ENCODE assay signal across 12 cellular contexts in the genomic region with DNA sequence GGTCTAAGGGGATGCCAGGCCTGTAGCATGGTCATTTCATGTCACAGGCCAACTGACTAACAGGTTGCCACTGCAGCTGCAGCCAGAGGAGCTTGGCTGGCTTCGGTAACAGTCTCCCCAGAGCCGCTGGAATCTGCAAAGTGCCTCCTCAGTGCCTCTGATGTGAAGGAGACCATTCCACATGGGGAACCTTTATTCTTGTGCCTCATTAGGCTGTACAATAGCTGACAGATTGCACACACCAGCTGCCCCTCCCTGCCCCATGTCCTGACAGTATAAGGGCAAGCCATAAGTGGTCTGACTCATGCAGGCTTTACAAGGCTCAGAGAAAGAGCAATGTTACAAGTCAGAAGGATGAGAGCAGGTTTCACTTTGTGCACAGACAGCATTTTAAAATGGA.
DNase-seq lines count a peak whose midpoint lies in the region; ATAC-seq and TF ChIP-seq lines count a peak whose summit lies in the region.
"Had no signal": no experiment of that assay in that cellular context is flagged by ENCODE, and none has a peak within 500 bp of the region (broad histone marks: within the 10 kb centered on the region; RNA-seq: fewer than 3 reads in every experiment).

No MANE protein-coding gene starts in this region.

- no peak overlapping the region for H3K4me3 ChIP-seq in prostate gland
- H3K4me3 ChIP-seq: left ventricle myocardium inferior had no signal

- H3K27me3 Mint-ChIP-seq in stimulated activated naive CD8-positive, alpha-beta T cell treated with anti-CD3 and anti-CD28 coated beads, Interleukin-15, amount 100 ng/mL, for 72 hours = no peaks in the 10 kb centered on the region
- H3K27me3 Mint-ChIP-seq: CD4-positive, CD25-positive, alpha-beta regulatory T cell had no signal

- TF ChIP-seq CTCF in foreskin keratinocyte (conservative IDR thresholded peaks at IDR 0.05) (no peak), prostate gland (IDR thresholded peaks at IDR 0.05) (no peak)

- no peaks in the 10 kb centered on the region for H3K36me3 ChIP-seq in prostate gland
- H3K36me3 ChIP-seq: left ventricle myocardium inferior had no signal

- H3K27ac Mint-ChIP-seq in stimulated activated naive CD8-positive, alpha-beta T cell treated with anti-CD3 and anti-CD28 coated beads, Interleukin-15, amount 100 ng/mL, for 72 hours = no peak overlapping the region
- H3K27ac Mint-ChIP-seq: CD4-positive, CD25-positive, alpha-beta regulatory T cell had no signal

- no peak overlapping the region for H3K4me3 Mint-ChIP-seq in stimulated activated naive CD8-positive, alpha-beta T cell treated with anti-CD3 and anti-CD28 coated beads, Interleukin-15, amount 100 ng/mL, for 72 hours
- H3K4me3 Mint-ChIP-seq: CD4-positive, CD25-positive, alpha-beta regulatory T cell had no signal

- peak; percentile 65 for ATAC-seq in stimulated activated naive CD8-positive, alpha-beta T cell treated with anti-CD3 and anti-CD28 coated beads, Interleukin-15, Interleukin-2, amounts not matched to agents 100 U/mL and 50 U/mL, for 24 hours
- ATAC-seq in stimulated activated naive CD8-positive, alpha-beta T cell treated with anti-CD3 and anti-CD28 coated beads, Interleukin-15, amount 100 ng/mL, for 72 hours = no peak
- ATAC-seq in foreskin keratinocyte (peak; percentile 93), GM19324 (IDR thresholded peaks at IDR 0.05; ENCODE audit: low FRiP score, unreplicated experiment) (no peak), GM21786 (IDR thresholded peaks at IDR 0.05; ENCODE audit: unreplicated experiment) (no peak)

- intact Hi-C loops in prostate gland (cut with DNase I) = no loop called here

- no peak for TF ChIP-seq POLR2A in prostate gland (IDR thresholded peaks at IDR 0.05)

- POLR2A ChIA-PET in HEK293T (lab: Yijun Ruan, JAX) = no interaction called here

- H3K27me3 ChIP-seq in foreskin keratinocyte (peaks cover 8% of the 10 kb centered on the region), prostate gland (replicated peaks; ENCODE audit: insufficient read depth) (no peaks in the 10 kb centered on the region)

- H3K27ac ChIP-seq in foreskin keratinocyte (no peak overlapping the region), prostate gland (no peak overlapping the region)
- H3K27ac ChIP-seq: left ventricle myocardium inferior had no signal

- H3K9me3 Mint-ChIP-seq in stimulated activated naive CD8-positive, alpha-beta T cell treated with anti-CD3 and anti-CD28 coated beads, Interleukin-15, amount 100 ng/mL, for 72 hours = no peaks in the 10 kb centered on the region

- CTCF ChIA-PET in HEK293T (lab: Yijun Ruan, JAX) = no interaction called here

- DNase-seq in stimulated activated naive CD8-positive, alpha-beta T cell treated with anti-CD3 and anti-CD28 coated beads, Interleukin-15, Interleukin-2, amounts not matched to agents 100 U/mL and 50 U/mL, for 24 hours = no peak
- DNase-seq in stimulated activated naive CD8-positive, alpha-beta T cell treated with anti-CD3 and anti-CD28 coated beads, Interleukin-15, amount 100 ng/mL, for 72 hours = no peak
- DNase-seq in RKO (ENCODE audit: low spot score) (peak; percentile 34), foreskin keratinocyte (peak; percentile 24 to 62), HEK293T (ENCODE audit: extremely low spot score) (no peak), prostate gland (ENCODE audit: low spot score) (no peak)
- DNase-seq: CD4-positive, CD25-positive, alpha-beta regulatory T cell; Karpas-422; left ventricle myocardium inferior; stimulated activated CD4-positive, alpha-beta T cell treated with anti-CD3 and anti-CD28 coated beads, Interleukin-2, amount 100 ng/mL, for 24 hours had no signal

- H3K4me1 ChIP-seq in foreskin keratinocyte (no peaks in the 10 kb centered on the region), prostate gland (replicated peaks) (no peaks in the 10 kb centered on the region)
- H3K4me1 ChIP-seq: left ventricle myocardium inferior had no signal

- H3K4me1 Mint-ChIP-seq in stimulated activated naive CD8-positive, alpha-beta T cell treated with anti-CD3 and anti-CD28 coated beads, Interleukin-15, amount 100 ng/mL, for 72 hours = no peaks in the 10 kb centered on the region
- H3K4me1 Mint-ChIP-seq: CD4-positive, CD25-positive, alpha-beta regulatory T cell had no signal

- WGBS in prostate gland = 71% methylated on average over 2 of the region's 2 CpGs

- no peaks in the 10 kb centered on the region for H3K9me3 ChIP-seq in prostate gland

TF ChIP-seq in HEK293T, 16 proteins besides CTCF, POLR2A, EP300 and RAD21:
- no peak for TF ChIP-seq SUZ12 (IDR thresholded peaks at IDR 0.05)
- no peak for TF ChIP-seq FOXA1 (IDR thresholded peaks at IDR 0.05)
- no peak for TF ChIP-seq ZNF384 (IDR thresholded peaks at IDR 0.05)
- no peak for TF ChIP-seq HDGF (IDR thresholded peaks at IDR 0.05; ENCODE audit: borderline replicate concordance)
- TF ChIP-seq ARNT (IDR thresholded peaks at IDR 0.05) = no peak

Comparison
In these comparisons a context has a peak if more than half of its experiments do, and no peak if none do; other contexts are left out.
1. ATAC-seq: peak in stimulated activated naive CD8-positive, alpha-beta T cell treated with anti-CD3 and anti-CD28 coated beads, Interleukin-15, Interleukin-2, amounts not matched to agents 100 U/mL and 50 U/mL, for 24 hours (single experiment) and foreskin keratinocyte (single experiment); none in stimulated activated naive CD8-positive, alpha-beta T cell treated with anti-CD3 and anti-CD28 coated beads, Interleukin-15, amount 100 ng/mL, for 72 hours (single experiment), GM19324 (single experiment) and GM21786 (single experiment).
2. DNase-seq: peak in RKO (single experiment) and foreskin keratinocyte (2 of 2); none in stimulated activated naive CD8-positive, alpha-beta T cell treated with anti-CD3 and anti-CD28 coated beads, Interleukin-15, Interleukin-2, amounts not matched to agents 100 U/mL and 50 U/mL, for 24 hours (single experiment), stimulated activated naive CD8-positive, alpha-beta T cell treated with anti-CD3 and anti-CD28 coated beads, Interleukin-15, amount 100 ng/mL, for 72 hours (0 of 2), HEK293T (single experiment) and prostate gland (single experiment).